ENCODE assay signal across 8 cellular contexts in the genomic region with DNA sequence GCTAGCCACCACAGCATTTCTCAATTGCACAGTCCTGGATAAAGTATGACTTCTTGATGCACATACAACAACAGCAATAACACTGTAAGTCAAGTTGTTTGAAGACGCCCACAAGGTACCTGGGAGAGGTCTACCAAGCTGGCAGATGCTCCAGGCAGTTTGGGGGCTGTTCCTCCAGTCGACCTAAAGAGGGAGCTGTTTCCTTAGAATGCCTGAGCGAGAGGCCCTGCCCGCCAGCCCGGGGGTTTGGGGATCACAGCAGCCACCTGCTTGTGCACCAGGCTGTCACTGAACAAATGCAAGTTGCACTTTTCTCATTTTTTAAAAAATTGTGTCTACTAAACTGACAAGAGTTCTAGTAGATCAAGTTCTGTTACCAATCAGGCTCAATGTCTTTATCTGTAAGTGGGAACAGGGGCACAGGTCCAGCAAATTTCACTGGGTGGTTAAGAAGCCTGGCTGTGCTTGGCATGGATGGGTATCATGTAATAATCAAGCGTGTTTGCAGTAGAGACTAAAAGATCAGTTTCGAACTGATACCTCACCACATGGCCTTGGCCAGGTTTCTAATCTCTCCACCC.
A peak's percentile ranks its signal among the peaks of the same experiment; 100 is the strongest.
DNase-seq lines count a peak whose midpoint lies in the region; ATAC-seq, FAIRE-seq and TF ChIP-seq lines count a peak whose summit lies in the region.

No MANE protein-coding gene starts in this region.

- no peak overlapping the region for H3K27ac Mint-ChIP-seq in activated naive CD8-positive, alpha-beta T cell treated with anti-CD3 and anti-CD28 coated beads, Interleukin-2, amount 50 U/mL, for 24 hours

- no peaks in the 10 kb centered on the region for H4K20me1 ChIP-seq in hepatocyte (ENCODE audit: insufficient read depth, poor library complexity, severe bottlenecking)

- ATAC-seq in GM21367 (IDR thresholded peaks at IDR 0.05; ENCODE audit: unreplicated experiment): peak; percentile 81
- peak; percentile 53 for ATAC-seq in activated naive CD8-positive, alpha-beta T cell treated with anti-CD3 and anti-CD28 coated beads, Interleukin-2, amount 50 U/mL, for 24 hours

- no peaks in the 10 kb centered on the region for H3K9me3 Mint-ChIP-seq in activated naive CD8-positive, alpha-beta T cell treated with anti-CD3 and anti-CD28 coated beads, Interleukin-2, amount 50 U/mL, for 24 hours

- no peaks in the 10 kb centered on the region for H3K79me2 ChIP-seq in hepatocyte

- no peaks in the 10 kb centered on the region for H3K4me1 ChIP-seq in hepatocyte (ENCODE audit: insufficient read depth)

- no peaks in the 10 kb centered on the region for H3K36me3 Mint-ChIP-seq in activated naive CD8-positive, alpha-beta T cell treated with anti-CD3 and anti-CD28 coated beads, Interleukin-2, amount 50 U/mL, for 24 hours (ENCODE audit: low read depth)

- H3K27me3 Mint-ChIP-seq in activated naive CD8-positive, alpha-beta T cell treated with anti-CD3 and anti-CD28 coated beads, Interleukin-2, amount 50 U/mL, for 24 hours: peaks cover 5% of the 10 kb centered on the region

- DNase-seq in D721Med (ENCODE audit: insufficient read length, low spot score): peak; percentile 51
- peak; percentile 54 for DNase-seq in HPDE6-E6E7 (ENCODE audit: extremely low spot score)
- peak; percentile 71 for DNase-seq in SKM-1 treated with dmso at 0.1 percent for 144 hours (lab: John Stamatoyannopoulos, UW; ENCODE audit: unreplicated experiment)
- peak; percentile 74 for DNase-seq in activated naive CD8-positive, alpha-beta T cell treated with anti-CD3 and anti-CD28 coated beads, Interleukin-2, amount 50 U/mL, for 24 hours
- peak; percentile 74 for DNase-seq in hepatocyte (ENCODE audit: low spot score)
- DNase-seq in stimulated activated CD4-positive, alpha-beta T cell treated with anti-CD3 and anti-CD28 coated beads, Interleukin-12 subunit alpha, Interleukin-12 subunit beta, amount 100 ng/mL, for 48 hours (ENCODE audit: low read depth in 2 of 3, low spot score in 1 of 3): peak; percentile 65 to 87 (median 65)
- no peak for DNase-seq in NCI-H2029 treated with DMSO at 0.1 percent for 48 hours (lab: John Stamatoyannopoulos, UW)

- no peak overlapping the region for H3K4me3 ChIP-seq in hepatocyte

- H3K27ac ChIP-seq in hepatocyte: no peak overlapping the region

- H3K9me3 ChIP-seq in hepatocyte (ENCODE audit: low read depth): no peaks in the 10 kb centered on the region

- peak; percentile 65 for TF ChIP-seq CTCF in D721Med (IDR thresholded peaks at IDR 0.05; ENCODE audit: insufficient read depth, missing control alignments)
- peak; percentile 68 for TF ChIP-seq CTCF in hepatocyte (IDR thresholded peaks at IDR 0.05; ENCODE audit: poor library complexity)

- H3K4me3 Mint-ChIP-seq in activated naive CD8-positive, alpha-beta T cell treated with anti-CD3 and anti-CD28 coated beads, Interleukin-2, amount 50 U/mL, for 24 hours: no peak overlapping the region

- no peaks in the 10 kb centered on the region for H3K27me3 ChIP-seq in hepatocyte

- FAIRE-seq in D721Med (lab: Jason Lieb, UNC): no peak

- H2AFZ ChIP-seq in hepatocyte: no peak overlapping the region

- WGBS in hepatocyte (ENCODE audit: low lambda C conversion rate, missing lambda C conversion rate): 32% methylated on average over 7 of the region's 7 CpGs

- H3K9me2 ChIP-seq in hepatocyte (replicated peaks; ENCODE audit: insufficient read depth): no peaks in the 10 kb centered on the region

- no peak overlapping the region for H3K4me2 ChIP-seq in hepatocyte

- H3K4me1 Mint-ChIP-seq in activated naive CD8-positive, alpha-beta T cell treated with anti-CD3 and anti-CD28 coated beads, Interleukin-2, amount 50 U/mL, for 24 hours: peaks cover 51% of the 10 kb centered on the region

- H3K36me3 ChIP-seq in hepatocyte (replicated peaks; ENCODE audit: insufficient read depth, low read depth): no peaks in the 10 kb centered on the region
